Comparison of ENCODE assay signal across 12 cellular contexts in the genomic region with DNA sequence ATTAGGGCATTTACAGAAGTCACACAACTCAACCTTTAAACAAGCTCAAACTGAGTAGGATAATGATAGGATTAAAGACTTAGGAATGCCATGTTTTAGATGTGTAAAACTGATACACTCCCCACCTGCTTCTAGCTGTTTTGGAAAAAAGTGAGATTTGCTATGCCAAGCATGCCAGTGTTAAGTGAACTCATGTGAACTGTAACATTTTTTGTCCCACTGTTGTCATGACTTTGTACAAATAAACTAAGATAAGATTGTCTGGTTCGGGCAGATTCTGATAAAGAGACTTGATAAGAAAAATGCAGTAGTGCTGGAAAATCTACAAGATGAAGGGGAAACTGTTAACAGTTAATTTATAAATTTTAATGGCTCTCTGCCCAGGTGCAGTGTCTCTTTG.
A peak's percentile ranks its signal among the peaks of the same experiment; 100 is the strongest.
DNase-seq lines count a peak whose midpoint lies in the region; ATAC-seq and TF ChIP-seq lines count a peak whose summit lies in the region.
"Had no signal": no experiment of that assay in that cellular context is flagged by ENCODE, and none has a peak within 500 bp of the region (broad histone marks: within the 10 kb centered on the region; RNA-seq: fewer than 3 reads in every experiment).

No MANE protein-coding gene starts in this region.

- TF ChIP-seq CTCF in foreskin keratinocyte (conservative IDR thresholded peaks at IDR 0.05) (no peak), smooth muscle cell (IDR thresholded peaks at IDR 0.05; ENCODE audit: borderline replicate concordance, insufficient read depth, poor library complexity, severe bottlenecking) (no peak)

- POLR2A ChIA-PET in activated CD4-positive, alpha-beta memory T cell treated with anti-CD3 and anti-CD28 coated beads for 36 hours (lab: Charles Lee), result interaction anchor here (0.7 to 1.4 kb wide), 6 partner anchors 16 to 84 kb away, joined by 3 to 4 read pairs (median 3); a partner anchor contains a TSS

- no peaks in the 10 kb centered on the region for H3K79me2 ChIP-seq in smooth muscle cell (ENCODE audit: low read depth)

- no peaks in the 10 kb centered on the region for H3K27me3 Mint-ChIP-seq in activated CD4-positive, alpha-beta memory T cell treated with anti-CD3 and anti-CD28 coated beads for 36 hours

- ATAC-seq in foreskin keratinocyte (peak; percentile 20), GM18519 (IDR thresholded peaks at IDR 0.05; ENCODE audit: low FRiP score, unreplicated experiment) (no peak)

- peak overlapping the region; percentile 0 for H3K27ac ChIP-seq in SJCRH30
- H3K27ac ChIP-seq in foreskin keratinocyte, result no peak overlapping the region
- H3K27ac ChIP-seq in smooth muscle cell (ENCODE audit: low read depth), result peak overlapping the region; percentile 62

- H3K4me2 ChIP-seq in smooth muscle cell, result peak overlapping the region; percentile 69

- H3K9me3 ChIP-seq in SJCRH30 (replicated peaks) (no peaks in the 10 kb centered on the region), smooth muscle cell (replicated peaks; ENCODE audit: low read depth) (no peaks in the 10 kb centered on the region)

- no peak overlapping the region for H3K4me3 ChIP-seq in SJCRH30
- H3K4me3 ChIP-seq in smooth muscle cell, result no peak overlapping the region

- peaks cover 19% of the 10 kb centered on the region for H3K4me1 Mint-ChIP-seq in activated CD4-positive, alpha-beta memory T cell treated with anti-CD3 and anti-CD28 coated beads for 36 hours (ENCODE audit: low read depth)
- H3K4me1 Mint-ChIP-seq: nephron progenitor cell had no signal

- H3K4me1 ChIP-seq in SJCRH30 (peaks cover 26% of the 10 kb centered on the region), foreskin keratinocyte (peaks cover 32% of the 10 kb centered on the region), smooth muscle cell (ENCODE audit: low read depth) (peaks cover 15% of the 10 kb centered on the region)

- H3K36me3 Mint-ChIP-seq in activated CD4-positive, alpha-beta memory T cell treated with anti-CD3 and anti-CD28 coated beads for 36 hours, result no peaks in the 10 kb centered on the region

- no peak overlapping the region for H2AFZ ChIP-seq in smooth muscle cell (ENCODE audit: low read depth)

- no peaks in the 10 kb centered on the region for H3K36me3 ChIP-seq in SJCRH30
- no peaks in the 10 kb centered on the region for H3K36me3 ChIP-seq in smooth muscle cell (ENCODE audit: low read depth)

- H3K27me3 ChIP-seq in SJCRH30 (no peaks in the 10 kb centered on the region), foreskin keratinocyte (no peaks in the 10 kb centered on the region), smooth muscle cell (ENCODE audit: low read depth) (no peaks in the 10 kb centered on the region)

- CTCF ChIA-PET in activated CD4-positive, alpha-beta memory T cell treated with anti-CD3 and anti-CD28 coated beads for 36 hours (lab: Charles Lee), result interaction anchor here (0.7 to 2.8 kb wide), 11 partner anchors 14 to 564 kb away, joined by 3 to 18 read pairs (median 4); no protein-coding TSS in a partner anchor

- no peaks in the 10 kb centered on the region for H3K9me3 Mint-ChIP-seq in activated CD4-positive, alpha-beta memory T cell treated with anti-CD3 and anti-CD28 coated beads for 36 hours
- H3K9me3 Mint-ChIP-seq: nephron progenitor cell had no signal

- H3K27ac Mint-ChIP-seq in activated CD4-positive, alpha-beta memory T cell treated with anti-CD3 and anti-CD28 coated beads for 36 hours, result no peak overlapping the region
- H3K27ac Mint-ChIP-seq: nephron progenitor cell had no signal

- WGBS in smooth muscle cell (ENCODE audit: low lambda C conversion rate), result 0% methylated on average over 1 of the region's 1 CpG

- H3F3A ChIP-seq in smooth muscle cell (ENCODE audit: low read depth), result peaks cover 45% of the 10 kb centered on the region

- no peak overlapping the region for H3K9ac ChIP-seq in smooth muscle cell (ENCODE audit: low read depth)

- peak; percentile 37 for DNase-seq in NCI-H2196 (lab: John Stamatoyannopoulos, UW; ENCODE audit: unreplicated experiment)
- DNase-seq in NCI-H2196 treated with DMSO at 0.1 percent for 48 hours (lab: John Stamatoyannopoulos, UW; ENCODE audit: unreplicated experiment), result no peak
- DNase-seq in SJCRH30, result peak; percentile 38 to 65
- DNase-seq in foreskin keratinocyte, result peak in 1 of 2 donors; percentile 51
- no peak for DNase-seq in smooth muscle cell (lab: John Stamatoyannopoulos, UW; ENCODE audit: unreplicated experiment)
- no peak for DNase-seq in activated CD4-positive, alpha-beta memory T cell treated with anti-CD3 and anti-CD28 coated beads for 36 hours
- no peak for DNase-seq in SHP77 treated with DMSO at 0.1 percent for 48 hours (lab: John Stamatoyannopoulos, UW)
- DNase-seq: 8988T, activated gamma-delta T cell treated with Interleukin-2 at 50 U/mL for 16 hours, NCI-H526, nephron progenitor cell had no signal

- H4K20me1 ChIP-seq in smooth muscle cell (ENCODE audit: low read depth), result peaks cover 23% of the 10 kb centered on the region

- intact Hi-C loops in activated CD4-positive, alpha-beta memory T cell treated with anti-CD3 and anti-CD28 coated beads for 36 hours (cut with micrococcal nuclease), result loop anchor here (5.0 kb wide), 2 partner anchors 165 to 565 kb away; no protein-coding TSS in a partner anchor

- no peak overlapping the region for H3K4me3 Mint-ChIP-seq in activated CD4-positive, alpha-beta memory T cell treated with anti-CD3 and anti-CD28 coated beads for 36 hours
- H3K4me3 Mint-ChIP-seq: nephron progenitor cell had no signal

Comparison
In these comparisons a context has a peak if more than half of its experiments do, and no peak if none do; other contexts are left out.
1. DNase-seq: peak in NCI-H2196 (single experiment) and SJCRH30 (2 of 2); none in NCI-H2196 treated with DMSO at 0.1 percent for 48 hours (single experiment), smooth muscle cell (single experiment), activated CD4-positive, alpha-beta memory T cell treated with anti-CD3 and anti-CD28 coated beads for 36 hours (single experiment) and SHP77 treated with DMSO at 0.1 percent for 48 hours (single experiment).